8 cellular contexts compared by ENCODE assay signal in genomic region chr15:62068071-62068786, GRCh38. TPM values are rescaled to one million over a fixed set of nuclear protein-coding genes. Genes with fewer than 3 reads are reported as not detected.
DNase-seq lines count a peak whose midpoint lies in the region; ATAC-seq and TF ChIP-seq lines count a peak whose summit lies in the region.

No MANE protein-coding gene starts in this region.

- H3K4me3 ChIP-seq in CD8-positive, alpha-beta memory T cell (ENCODE audit: low read length) = no peak overlapping the region
- H3K4me3 ChIP-seq in choroid plexus epithelial cell (ENCODE audit: low read depth, low read length) = peak overlapping the region; percentile 38
- peak overlapping the region; percentile 29 to 57 for H3K4me3 ChIP-seq in left lung

- peaks cover 4% of the 10 kb centered on the region for H3K27me3 ChIP-seq in CD8-positive, alpha-beta memory T cell (ENCODE audit: insufficient read depth, low read length, poor library complexity, severe bottlenecking)
- peaks cover 18% of the 10 kb centered on the region for H3K27me3 ChIP-seq in H9 (ENCODE audit: insufficient read depth, low read length)
- peaks cover 0 to 46% of the 10 kb centered on the region in 2 donors for H3K27me3 ChIP-seq in left lung

- WGBS in H9 (ENCODE audit: extremely low coverage, insufficient read length, low lambda C conversion rate) = no CpG with 5 or more reads among the region's 102 CpGs

- H3K18ac ChIP-seq in H9 (ENCODE audit: insufficient read length, low read depth, low read length) = no peak overlapping the region

- H3K4me3 Mint-ChIP-seq in CD8-positive, alpha-beta memory T cell = peak overlapping the region; percentile 80 to 89 (median 86)
- H3K4me3 Mint-ChIP-seq in H9 = peak overlapping the region; percentile 40 to 74; a peak in 2 of 5 replicates

- peak; percentile 25; the same call in 1 of the 3 replicates for TF ChIP-seq CTCF in H9 (conservative IDR thresholded peaks at IDR 0.05)
- TF ChIP-seq CTCF in choroid plexus epithelial cell (conservative IDR thresholded peaks at IDR 0.05; ENCODE audit: low read depth, low read length) = peak; percentile 2
- TF ChIP-seq CTCF in left lung (IDR thresholded peaks at IDR 0.05) = peak; percentile 17 to 30

- no peak overlapping the region for H2BK120ac ChIP-seq in H9 (ENCODE audit: low read depth, low read length, poor library complexity, severe bottlenecking)

- no peaks in the 10 kb centered on the region for H3K9me3 ChIP-seq in CD8-positive, alpha-beta memory T cell (ENCODE audit: low read length)
- no peaks in the 10 kb centered on the region for H3K9me3 ChIP-seq in H9 (ENCODE audit: control insufficient read depth, low read depth, low read length)
- no peaks in the 10 kb centered on the region for H3K9me3 ChIP-seq in left lung

- H4K20me1 ChIP-seq in H9 (ENCODE audit: control insufficient read depth, insufficient read depth, insufficient read length) = no peaks in the 10 kb centered on the region

- peak overlapping the region in 4 of 8 donors; percentile 41 to 82 (median 71) for H3K27ac Mint-ChIP-seq in CD8-positive, alpha-beta memory T cell
- no peak overlapping the region for H3K27ac Mint-ChIP-seq in H9

- no peak overlapping the region for H2BK12ac ChIP-seq in H9 (ENCODE audit: insufficient read length, low read depth, low read length)

- POLR2A ChIA-PET in CD8-positive, alpha-beta memory T cell (lab: Charles Lee) = interaction anchor here (1.0 kb wide), 1 partner anchor 8 kb away, joined by 3 read pairs; the partner anchor contains the start of gene VPS13C

- no peak overlapping the region for H4K5ac ChIP-seq in H9 (ENCODE audit: insufficient read length, low read depth, low read length)

- peaks cover 17% of the 10 kb centered on the region for H3K23me2 ChIP-seq in H9 (ENCODE audit: insufficient read length, low read depth, low read length, poor library complexity, severe bottlenecking)

- H3K27me3 Mint-ChIP-seq in CD8-positive, alpha-beta memory T cell = peaks cover 2 to 20% of the 10 kb centered on the region in 2 donors
- H3K27me3 Mint-ChIP-seq in H9 (ENCODE audit: low read depth) = peaks cover 68% of the 10 kb centered on the region

- no peaks in the 10 kb centered on the region for H3K9me3 Mint-ChIP-seq in CD8-positive, alpha-beta memory T cell
- no peaks in the 10 kb centered on the region; a peak in 1 of 5 replicates for H3K9me3 Mint-ChIP-seq in H9

- H4K91ac ChIP-seq in H9 (ENCODE audit: insufficient read length, low read depth, low read length) = no peak overlapping the region

- H3K4me1 ChIP-seq in CD8-positive, alpha-beta memory T cell (ENCODE audit: insufficient read depth, low read length) = peaks cover 7% of the 10 kb centered on the region
- H3K4me1 ChIP-seq in H9 (ENCODE audit: insufficient read depth, low read length) (no peaks in the 10 kb centered on the region; the same call in 1 of the 2 replicates), left lung (peaks cover 11 to 31% of the 10 kb centered on the region in 2 donors)

- no peaks in the 10 kb centered on the region for H3K79me1 ChIP-seq in H9 (ENCODE audit: insufficient read depth, low read depth, low read length, poor library complexity, severe bottlenecking)

- H3K36me3 ChIP-seq in CD8-positive, alpha-beta memory T cell (ENCODE audit: insufficient read depth, low read length) = no peaks in the 10 kb centered on the region
- H3K36me3 ChIP-seq in left lung = no peaks in the 10 kb centered on the region

- no peak overlapping the region for H2BK5ac ChIP-seq in H9 (ENCODE audit: insufficient read length, low read length)

- peaks cover 0 to 4% (median 0%) of the 10 kb centered on the region in 3 donors for H3K36me3 Mint-ChIP-seq in CD8-positive, alpha-beta memory T cell
- H3K36me3 Mint-ChIP-seq in H9 (ENCODE audit: insufficient read depth in 1 of 3, low read depth in 3 of 3) = no peaks in the 10 kb centered on the region

- no peak overlapping the region for H2BK20ac ChIP-seq in H9 (ENCODE audit: low read depth, low read length, poor library complexity, severe bottlenecking)

- H4K8ac ChIP-seq in H9 (replicated peaks; ENCODE audit: insufficient read length, low read depth, low read length) = no peak overlapping the region

- peak in 4 of 5 donors; percentile 6 to 49 (median 9) for DNase-seq in CD8-positive, alpha-beta memory T cell
- DNase-seq in H9 (peak; percentile 65), T-helper 2 cell (peak in 3 of 5 experiments; percentile 4 to 21 (median 18)), choroid plexus epithelial cell (ENCODE audit: low read depth) (no peak), left lung (peak; percentile 60 to 94)
- peak; percentile 1 for DNase-seq in stimulated activated CD8-positive, alpha-beta memory T cell treated with anti-CD3 and anti-CD28 coated beads, Interleukin-4, amount 100 ng/mL, for 24 hours (ENCODE audit: low read depth)

- no peak overlapping the region; the same call in 1 of the 2 replicates for H3K14ac ChIP-seq in H9 (ENCODE audit: insufficient read depth, low read length)

- H3K56ac ChIP-seq in H9 (ENCODE audit: insufficient read length, low read depth, low read length) = no peak overlapping the region

- H3K9ac ChIP-seq in H9 (ENCODE audit: extremely low read depth, insufficient read length, low read length) = no peak overlapping the region

- H3K4ac ChIP-seq in H9 (ENCODE audit: low read depth, low read length) = no peak overlapping the region

- H3K4me1 Mint-ChIP-seq in CD8-positive, alpha-beta memory T cell = peaks cover 20 to 29% (median 21%) of the 10 kb centered on the region in 3 donors
- peaks cover 16 to 18% of the 10 kb centered on the region in 2 experiments for H3K4me1 Mint-ChIP-seq in H9

- no peak overlapping the region for H3T11ph ChIP-seq in H9 (ENCODE audit: low read length)

- CTCF ChIA-PET in CD8-positive, alpha-beta memory T cell (lab: Charles Lee) = interaction anchor here (2.6 kb wide), 1 partner anchor 8 kb away, joined by 11 read pairs; the partner anchor contains the start of gene VPS13C

- intact Hi-C loops in left lung (cut with DNase I) = no loop called here

- no peak overlapping the region for H3K27ac ChIP-seq in CD8-positive, alpha-beta memory T cell (ENCODE audit: low read depth, low read length)
- H3K27ac ChIP-seq in H9 (ENCODE audit: insufficient read length, low read depth, low read length) = no peak overlapping the region
- peak overlapping the region in 1 of 2 donors; percentile 68 for H3K27ac ChIP-seq in left lung

- no peak overlapping the region for H2AFZ ChIP-seq in H9 (ENCODE audit: low read length)

- no peak overlapping the region for H3K23ac ChIP-seq in H9 (ENCODE audit: insufficient read length, low read depth, low read length)

- no peaks in the 10 kb centered on the region for H3K79me2 ChIP-seq in H9 (ENCODE audit: insufficient read depth, low read length)

- H2BK15ac ChIP-seq in H9 (ENCODE audit: low read depth, low read length) = no peak overlapping the region

- H2AK5ac ChIP-seq in H9 (ENCODE audit: insufficient read length, low read length) = no peak overlapping the region

- ATAC-seq in left lung = peak; percentile 42
- ATAC-seq in HG02970 (IDR thresholded peaks at IDR 0.05; ENCODE audit: low FRiP score, unreplicated experiment) = no peak
- ATAC-seq in GM21576 (IDR thresholded peaks at IDR 0.05; ENCODE audit: unreplicated experiment) = no peak

- H3K4me2 ChIP-seq in H9 (ENCODE audit: insufficient read depth, insufficient read length, low read length) = no peak overlapping the region

RNA-seq across cellular contexts. Expression of gene C2CD4A, which starts 1.5 kb away (rescaled TPM):
- under 1 TPM; 0.09 to 0.13 TPM for total RNA-seq in CD8-positive, alpha-beta memory T cell
- not detected for polyA plus RNA-seq in CD8-positive, alpha-beta memory T cell
- total RNA-seq in H9 (2021) (not detected in 2 replicates), left lung (under 1 TPM; 0.44 to 0.79 TPM)

RNA-seq across cellular contexts. Expression of gene VPS13C, which starts 8.0 kb away (rescaled TPM):
- 10 to 100 TPM; 42.5 to 42.9 TPM for total RNA-seq in CD8-positive, alpha-beta memory T cell
- 15.8 TPM for polyA plus RNA-seq in CD8-positive, alpha-beta memory T cell
- 13.1 and 14.2 TPM in 2 replicates for total RNA-seq in H9 (2021)
- total RNA-seq in left lung = 10 to 100 TPM; 83.7 to 96.7 TPM
